Comparison of ENCODE assay signal across 11 cellular contexts in the genomic region with DNA sequence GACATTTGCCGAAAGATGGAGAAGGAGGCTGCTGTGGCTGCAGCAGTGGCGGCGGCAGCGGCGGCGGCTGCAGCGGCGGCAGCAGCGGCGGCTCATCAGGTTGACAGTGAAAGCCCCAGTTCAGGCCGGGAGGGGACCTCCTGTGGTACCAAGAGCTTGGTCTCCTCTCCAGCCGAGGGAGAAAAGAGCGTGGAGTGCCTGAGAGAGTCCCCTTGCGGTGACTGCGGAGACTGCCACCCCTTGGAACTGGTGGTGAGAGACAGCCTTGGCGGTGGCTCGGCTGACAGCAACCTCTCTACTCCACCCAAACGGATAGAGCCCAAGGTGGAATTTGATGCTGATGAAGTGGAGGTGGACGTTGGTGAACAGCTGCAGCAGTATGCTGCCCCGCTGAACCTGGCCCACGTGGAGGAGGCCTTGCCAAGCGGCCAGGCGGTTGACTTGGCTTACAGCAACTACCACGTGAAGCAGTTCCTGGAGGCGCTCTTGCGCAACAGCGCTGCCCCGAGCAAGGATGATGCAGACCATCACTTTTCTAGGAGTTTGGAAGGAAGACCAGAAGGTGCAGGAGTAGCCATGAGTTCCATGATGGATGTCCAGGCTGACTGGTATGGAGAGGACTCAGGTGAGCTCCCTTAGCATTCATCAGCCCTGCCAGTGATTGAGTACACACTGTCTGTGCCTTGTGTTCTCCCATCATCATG. TPM values are rescaled to one million over a fixed set of nuclear protein-coding genes. Genes with fewer than 3 reads are reported as not detected.
DNase-seq lines count a peak whose midpoint lies in the region; ATAC-seq and TF ChIP-seq lines count a peak whose summit lies in the region.
"Had no signal": no experiment of that assay in that cellular context is flagged by ENCODE, and none has a peak within 500 bp of the region (broad histone marks: within the 10 kb centered on the region; RNA-seq: fewer than 3 reads in every experiment).

No MANE protein-coding gene starts in this region.

- CTCF ChIA-PET in activated CD4-positive, alpha-beta memory T cell treated with anti-CD3 and anti-CD28 coated beads for 36 hours (lab: Charles Lee): no interaction called here
- CTCF ChIA-PET in activated CD4-positive, alpha-beta memory T cell treated with anti-CD3 and anti-CD28 coated beads, Interleukin-2, amount 10 ng/mL, durations not matched to agents 7 days and 5 days (lab: Charles Lee): interaction anchor here (0.9 kb wide), 1 partner anchor 27 kb away, joined by 3 read pairs; no protein-coding TSS in a partner anchor

- H3K27me3 Mint-ChIP-seq in activated CD4-positive, alpha-beta memory T cell treated with anti-CD3 and anti-CD28 coated beads for 36 hours: peaks cover 17% of the 10 kb centered on the region
- peaks cover 19% of the 10 kb centered on the region for H3K27me3 Mint-ChIP-seq in activated CD4-positive, alpha-beta memory T cell treated with anti-CD3 and anti-CD28 coated beads, Interleukin-2, amount 10 ng/mL, durations not matched to agents 7 days and 5 days

- no peaks in the 10 kb centered on the region for H3K4me1 Mint-ChIP-seq in activated CD4-positive, alpha-beta memory T cell treated with anti-CD3 and anti-CD28 coated beads for 36 hours (ENCODE audit: low read depth)
- no peaks in the 10 kb centered on the region for H3K4me1 Mint-ChIP-seq in activated CD4-positive, alpha-beta memory T cell treated with anti-CD3 and anti-CD28 coated beads, Interleukin-2, amount 10 ng/mL, durations not matched to agents 7 days and 5 days

- DNase-seq in activated CD4-positive, alpha-beta memory T cell treated with anti-CD3 and anti-CD28 coated beads for 36 hours: peak; percentile 10
- no peak for DNase-seq in activated CD4-positive, alpha-beta memory T cell treated with anti-CD3 and anti-CD28 coated beads, Interleukin-2, amount 10 ng/mL, durations not matched to agents 7 days and 5 days
- peak; percentile 37 for DNase-seq in MG63
- DNase-seq in globus pallidus (ENCODE audit: low spot score): peak; percentile 25
- no peak for DNase-seq in psoas muscle
- no peak for DNase-seq in NCI-H2107 treated with DMSO at 0.1 percent for 48 hours (lab: John Stamatoyannopoulos, UW; ENCODE audit: unreplicated experiment)
- DNase-seq: effector CD4-positive, alpha-beta T cell had no signal

- H3K4me3 ChIP-seq in MG63: no peak overlapping the region
- H3K4me3 ChIP-seq in psoas muscle: no peak overlapping the region
- H3K4me3 ChIP-seq: lung had no signal

- no peak overlapping the region for H3K27ac Mint-ChIP-seq in activated CD4-positive, alpha-beta memory T cell treated with anti-CD3 and anti-CD28 coated beads for 36 hours
- no peak overlapping the region for H3K27ac Mint-ChIP-seq in activated CD4-positive, alpha-beta memory T cell treated with anti-CD3 and anti-CD28 coated beads, Interleukin-2, amount 10 ng/mL, durations not matched to agents 7 days and 5 days

- POLR2A ChIA-PET in activated CD4-positive, alpha-beta memory T cell treated with anti-CD3 and anti-CD28 coated beads for 36 hours (lab: Charles Lee): no interaction called here
- POLR2A ChIA-PET in activated CD4-positive, alpha-beta memory T cell treated with anti-CD3 and anti-CD28 coated beads, Interleukin-2, amount 10 ng/mL, durations not matched to agents 7 days and 5 days (lab: Charles Lee): no interaction called here

- H3K27me3 ChIP-seq in MG63 (peaks cover 21% of the 10 kb centered on the region), psoas muscle (ENCODE audit: insufficient read depth in 3 of 3, low read length in 2 of 3) (peaks cover 0 to 58% (median 5%) of the 10 kb centered on the region in 3 donors)

- H3K27ac ChIP-seq in psoas muscle: no peak overlapping the region

- no peaks in the 10 kb centered on the region for H3K9me3 Mint-ChIP-seq in activated CD4-positive, alpha-beta memory T cell treated with anti-CD3 and anti-CD28 coated beads for 36 hours
- no peaks in the 10 kb centered on the region for H3K9me3 Mint-ChIP-seq in activated CD4-positive, alpha-beta memory T cell treated with anti-CD3 and anti-CD28 coated beads, Interleukin-2, amount 10 ng/mL, durations not matched to agents 7 days and 5 days

- H3K9me3 ChIP-seq in MG63 (no peaks in the 10 kb centered on the region), psoas muscle (no peaks in the 10 kb centered on the region)

- H3K4me3 Mint-ChIP-seq in activated CD4-positive, alpha-beta memory T cell treated with anti-CD3 and anti-CD28 coated beads for 36 hours: no peak overlapping the region
- no peak overlapping the region for H3K4me3 Mint-ChIP-seq in activated CD4-positive, alpha-beta memory T cell treated with anti-CD3 and anti-CD28 coated beads, Interleukin-2, amount 10 ng/mL, durations not matched to agents 7 days and 5 days

- H3K36me3 Mint-ChIP-seq in activated CD4-positive, alpha-beta memory T cell treated with anti-CD3 and anti-CD28 coated beads for 36 hours: no peaks in the 10 kb centered on the region
- H3K36me3 Mint-ChIP-seq in activated CD4-positive, alpha-beta memory T cell treated with anti-CD3 and anti-CD28 coated beads, Interleukin-2, amount 10 ng/mL, durations not matched to agents 7 days and 5 days (ENCODE audit: low read depth): no peaks in the 10 kb centered on the region

- H3K36me3 ChIP-seq in MG63 (no peaks in the 10 kb centered on the region), psoas muscle (ENCODE audit: insufficient read depth in 1 of 2, low read depth in 1 of 2) (no peaks in the 10 kb centered on the region)

- 45 to 64% (median 53%) methylated on average over 28 of the region's 28 CpGs for WGBS in psoas muscle, 3 donors

- ATAC-seq in psoas muscle (no peak), GM18867 (IDR thresholded peaks at IDR 0.05; ENCODE audit: unreplicated experiment) (no peak), HG03469 (IDR thresholded peaks at IDR 0.05; ENCODE audit: unreplicated experiment) (no peak)

- peak; percentile 12 for TF ChIP-seq CTCF in psoas muscle (IDR thresholded peaks at IDR 0.05)

- H3K4me1 ChIP-seq in psoas muscle: no peaks in the 10 kb centered on the region

- intact Hi-C loops in activated CD4-positive, alpha-beta memory T cell treated with anti-CD3 and anti-CD28 coated beads for 36 hours (cut with micrococcal nuclease): no loop called here
- intact Hi-C loops in psoas muscle (cut with DNase I): no loop called here

RNA-seq across cellular contexts. Expression of gene ZBTB8B, which starts 6.3 kb away (rescaled TPM):
- not detected for total RNA-seq in activated CD4-positive, alpha-beta memory T cell treated with anti-CD3 and anti-CD28 coated beads for 36 hours
- not detected for total RNA-seq in activated CD4-positive, alpha-beta memory T cell treated with anti-CD3 and anti-CD28 coated beads, Interleukin-2, amount 10 ng/mL, durations not matched to agents 7 days and 5 days
- total RNA-seq in MG63 (2014; rRNA removed; shearing (Covaris generic); ENCODE audit: low replicate concordance): not detected in 2 replicates
- total RNA-seq in psoas muscle: not detected
- polyA plus RNA-seq in psoas muscle: under 1 TPM in 2 of 3 donors, not detected in 1; under 0.01 TPM
- total RNA-seq: HT1080 had no signal

Comparison
In these comparisons a context has a peak if more than half of its experiments do, and no peak if none do; other contexts are left out.
1. DNase-seq: peak in activated CD4-positive, alpha-beta memory T cell treated with anti-CD3 and anti-CD28 coated beads for 36 hours (single experiment), MG63 (single experiment) and globus pallidus (single experiment); none in activated CD4-positive, alpha-beta memory T cell treated with anti-CD3 and anti-CD28 coated beads, Interleukin-2, amount 10 ng/mL, durations not matched to agents 7 days and 5 days (single experiment), psoas muscle (0 of 2) and NCI-H2107 treated with DMSO at 0.1 percent for 48 hours (single experiment).